Comparison of ENCODE assay signal across 2 cellular contexts in the genomic region with DNA sequence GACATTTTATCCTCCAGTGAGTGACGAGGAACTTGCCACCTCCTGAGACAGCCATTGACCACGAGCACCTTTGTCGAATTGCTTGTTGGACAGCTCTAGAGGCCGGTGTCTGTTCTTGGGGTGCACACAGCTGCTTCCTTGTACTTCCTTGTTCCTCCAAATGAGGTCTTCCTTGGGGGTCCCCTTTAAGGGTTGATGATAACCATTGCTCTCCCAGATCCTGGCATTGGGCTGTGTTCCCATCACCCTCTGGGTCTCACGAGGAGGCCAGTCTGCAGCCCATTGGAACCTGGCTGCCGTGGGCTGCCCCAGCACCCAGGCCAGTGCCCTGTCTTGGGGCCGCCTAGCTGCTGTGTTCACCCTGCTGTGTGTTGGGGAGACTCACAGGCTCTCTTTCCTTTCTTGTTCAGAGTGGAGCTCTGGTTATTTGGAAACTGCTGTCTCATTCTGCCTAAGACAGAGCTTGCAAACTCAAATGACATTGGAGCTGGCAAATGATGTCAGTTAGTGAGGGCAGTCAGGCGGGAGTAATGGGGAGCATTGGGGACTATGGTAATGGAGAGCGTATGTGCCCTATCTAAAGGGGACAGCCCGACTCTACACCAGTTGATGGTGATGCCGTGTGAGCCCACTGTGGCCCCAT.
TF ChIP-seq lines count a peak whose summit lies in the region.

No MANE protein-coding gene starts in this region.

TF ChIP-seq in HEK293, 187 proteins besides CTCF, POLR2A, EP300 and RAD21:
- no peak for TF ChIP-seq FEZF1 (tag by site-specific recombination; IDR thresholded peaks at IDR 0.05)
- TF ChIP-seq, protein P1, sequence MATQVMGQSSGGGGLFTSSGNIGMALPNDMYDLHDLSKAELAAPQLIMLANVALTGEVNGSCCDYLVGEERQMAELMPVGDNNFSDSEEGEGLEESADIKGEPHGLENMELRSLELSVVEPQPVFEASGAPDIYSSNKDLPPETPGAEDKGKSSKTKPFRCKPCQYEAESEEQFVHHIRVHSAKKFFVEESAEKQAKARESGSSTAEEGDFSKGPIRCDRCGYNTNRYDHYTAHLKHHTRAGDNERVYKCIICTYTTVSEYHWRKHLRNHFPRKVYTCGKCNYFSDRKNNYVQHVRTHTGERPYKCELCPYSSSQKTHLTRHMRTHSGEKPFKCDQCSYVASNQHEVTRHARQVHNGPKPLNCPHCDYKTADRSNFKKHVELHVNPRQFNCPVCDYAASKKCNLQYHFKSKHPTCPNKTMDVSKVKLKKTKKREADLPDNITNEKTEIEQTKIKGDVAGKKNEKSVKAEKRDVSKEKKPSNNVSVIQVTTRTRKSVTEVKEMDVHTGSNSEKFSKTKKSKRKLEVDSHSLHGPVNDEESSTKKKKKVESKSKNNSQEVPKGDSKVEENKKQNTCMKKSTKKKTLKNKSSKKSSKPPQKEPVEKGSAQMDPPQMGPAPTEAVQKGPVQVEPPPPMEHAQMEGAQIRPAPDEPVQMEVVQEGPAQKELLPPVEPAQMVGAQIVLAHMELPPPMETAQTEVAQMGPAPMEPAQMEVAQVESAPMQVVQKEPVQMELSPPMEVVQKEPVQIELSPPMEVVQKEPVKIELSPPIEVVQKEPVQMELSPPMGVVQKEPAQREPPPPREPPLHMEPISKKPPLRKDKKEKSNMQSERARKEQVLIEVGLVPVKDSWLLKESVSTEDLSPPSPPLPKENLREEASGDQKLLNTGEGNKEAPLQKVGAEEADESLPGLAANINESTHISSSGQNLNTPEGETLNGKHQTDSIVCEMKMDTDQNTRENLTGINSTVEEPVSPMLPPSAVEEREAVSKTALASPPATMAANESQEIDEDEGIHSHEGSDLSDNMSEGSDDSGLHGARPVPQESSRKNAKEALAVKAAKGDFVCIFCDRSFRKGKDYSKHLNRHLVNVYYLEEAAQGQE (tag by site-specific recombination; IDR thresholded peaks at IDR 0.05), result peak; percentile 36; the same call in 1 of the 2 replicates
- TF ChIP-seq ZNF223 (tag by site-specific recombination; IDR thresholded peaks at IDR 0.05), result no peak

TF ChIP-seq in K562, 482 proteins besides CTCF, POLR2A, EP300 and RAD21:
- TF ChIP-seq, protein P2, sequence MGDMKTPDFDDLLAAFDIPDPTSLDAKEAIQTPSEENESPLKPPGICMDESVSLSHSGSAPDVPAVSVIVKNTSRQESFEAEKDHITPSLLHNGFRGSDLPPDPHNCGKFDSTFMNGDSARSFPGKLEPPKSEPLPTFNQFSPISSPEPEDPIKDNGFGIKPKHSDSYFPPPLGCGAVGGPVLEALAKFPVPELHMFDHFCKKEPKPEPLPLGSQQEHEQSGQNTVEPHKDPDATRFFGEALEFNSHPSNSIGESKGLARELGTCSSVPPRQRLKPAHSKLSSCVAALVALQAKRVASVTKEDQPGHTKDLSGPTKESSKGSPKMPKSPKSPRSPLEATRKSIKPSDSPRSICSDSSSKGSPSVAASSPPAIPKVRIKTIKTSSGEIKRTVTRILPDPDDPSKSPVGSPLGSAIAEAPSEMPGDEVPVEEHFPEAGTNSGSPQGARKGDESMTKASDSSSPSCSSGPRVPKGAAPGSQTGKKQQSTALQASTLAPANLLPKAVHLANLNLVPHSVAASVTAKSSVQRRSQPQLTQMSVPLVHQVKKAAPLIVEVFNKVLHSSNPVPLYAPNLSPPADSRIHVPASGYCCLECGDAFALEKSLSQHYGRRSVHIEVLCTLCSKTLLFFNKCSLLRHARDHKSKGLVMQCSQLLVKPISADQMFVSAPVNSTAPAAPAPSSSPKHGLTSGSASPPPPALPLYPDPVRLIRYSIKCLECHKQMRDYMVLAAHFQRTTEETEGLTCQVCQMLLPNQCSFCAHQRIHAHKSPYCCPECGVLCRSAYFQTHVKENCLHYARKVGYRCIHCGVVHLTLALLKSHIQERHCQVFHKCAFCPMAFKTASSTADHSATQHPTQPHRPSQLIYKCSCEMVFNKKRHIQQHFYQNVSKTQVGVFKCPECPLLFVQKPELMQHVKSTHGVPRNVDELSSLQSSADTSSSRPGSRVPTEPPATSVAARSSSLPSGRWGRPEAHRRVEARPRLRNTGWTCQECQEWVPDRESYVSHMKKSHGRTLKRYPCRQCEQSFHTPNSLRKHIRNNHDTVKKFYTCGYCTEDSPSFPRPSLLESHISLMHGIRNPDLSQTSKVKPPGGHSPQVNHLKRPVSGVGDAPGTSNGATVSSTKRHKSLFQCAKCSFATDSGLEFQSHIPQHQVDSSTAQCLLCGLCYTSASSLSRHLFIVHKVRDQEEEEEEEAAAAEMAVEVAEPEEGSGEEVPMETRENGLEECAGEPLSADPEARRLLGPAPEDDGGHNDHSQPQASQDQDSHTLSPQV (IDR thresholded peaks at IDR 0.05), result 0 out of 2 replicates have a peak, but pooled peaks have one; percentile 24
- TF ChIP-seq BMI1 (IDR thresholded peaks at IDR 0.05; ENCODE audit: low read length) (no peak), NFIC (IDR thresholded peaks at IDR 0.05) (no peak), ZNF584 (CRISPR knock-in tag; IDR thresholded peaks at IDR 0.05; ENCODE audit: low read depth) (peak; percentile 45; the same call in 1 of the 2 replicates), ZNF212 (CRISPR knock-in tag; IDR thresholded peaks at IDR 0.05) (no peak), POLR3A (IDR thresholded peaks at IDR 0.05; ENCODE audit: borderline replicate concordance, extremely low read depth, insufficient read depth, insufficient read length) (no peak), ZNF707 (CRISPR knock-in tag; conservative IDR thresholded peaks at IDR 0.05) (no peak), SOX6 (IDR thresholded peaks at IDR 0.05) (no peak), HNRNPL (IDR thresholded peaks at IDR 0.05; ENCODE audit: low read depth, low read length) (no peak), GABPB2 (CRISPR knock-in tag; conservative IDR thresholded peaks at IDR 0.05) (no peak), ZNF830 (CRISPR knock-in tag; IDR thresholded peaks at IDR 0.05) (no peak), CHD1 (IDR thresholded peaks at IDR 0.05; ENCODE audit: low read length) (no peak), ATF1 (CRISPR knock-in tag; IDR thresholded peaks at IDR 0.05) (no peak), ATF1 (tag; IDR thresholded peaks at IDR 0.05) (peak; percentile 13; the same call in 1 of the 2 replicates), C11orf30 (IDR thresholded peaks at IDR 0.05; ENCODE audit: low read depth) (peak; percentile 84), ZNF316 (IDR thresholded peaks at IDR 0.05) (peak; percentile 65), TEAD1 (CRISPR knock-in tag; IDR thresholded peaks at IDR 0.05) (no peak), MAFK (IDR thresholded peaks at IDR 0.05; ENCODE audit: low read length) (peak; percentile 60; the same call in 1 of the 2 replicates), TRIM24 (IDR thresholded peaks at IDR 0.05) (no peak), RBM17 (IDR thresholded peaks at IDR 0.05; ENCODE audit: borderline replicate concordance, low read depth, low read length) (no peak), MAFF (IDR thresholded peaks at IDR 0.05; ENCODE audit: low read length) (peak; percentile 49; the same call in 1 of the 2 replicates), CSDE1 (IDR thresholded peaks at IDR 0.05) (no peak), KLF6 (CRISPR knock-in tag; IDR thresholded peaks at IDR 0.05; ENCODE audit: borderline replicate concordance) (no peak), E2F3 (CRISPR knock-in tag; IDR thresholded peaks at IDR 0.05) (0 out of 2 replicates have a peak, but pooled peaks have one; percentile 52), NFE2L1 (tag; IDR thresholded peaks at IDR 0.05; ENCODE audit: borderline replicate concordance, low read depth) (peak; percentile 32; the same call in 1 of the 2 replicates), MAFG (tag; conservative IDR thresholded peaks at IDR 0.05) (peak; percentile 81), STAG1 (CRISPR knock-in tag; IDR thresholded peaks at IDR 0.05; ENCODE audit: borderline replicate concordance) (no peak), NFE2 (IDR thresholded peaks at IDR 0.05; ENCODE audit: low read depth) (peak; percentile 89), ATF7 (IDR thresholded peaks at IDR 0.05) (peak; percentile 69)
- TF ChIP-seq, protein P3, sequence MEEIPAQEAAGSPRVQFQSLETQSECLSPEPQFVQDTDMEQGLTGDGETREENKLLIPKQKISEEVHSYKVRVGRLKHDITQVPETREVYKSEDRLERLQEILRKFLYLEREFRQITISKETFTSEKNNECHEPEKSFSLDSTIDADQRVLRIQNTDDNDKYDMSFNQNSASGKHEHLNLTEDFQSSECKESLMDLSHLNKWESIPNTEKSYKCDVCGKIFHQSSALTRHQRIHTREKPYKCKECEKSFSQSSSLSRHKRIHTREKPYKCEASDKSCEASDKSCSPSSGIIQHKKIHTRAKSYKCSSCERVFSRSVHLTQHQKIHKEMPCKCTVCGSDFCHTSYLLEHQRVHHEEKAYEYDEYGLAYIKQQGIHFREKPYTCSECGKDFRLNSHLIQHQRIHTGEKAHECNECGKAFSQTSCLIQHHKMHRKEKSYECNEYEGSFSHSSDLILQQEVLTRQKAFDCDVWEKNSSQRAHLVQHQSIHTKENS (CRISPR knock-in tag; IDR thresholded peaks at IDR 0.05), result no peak
- TF ChIP-seq, protein P4, sequence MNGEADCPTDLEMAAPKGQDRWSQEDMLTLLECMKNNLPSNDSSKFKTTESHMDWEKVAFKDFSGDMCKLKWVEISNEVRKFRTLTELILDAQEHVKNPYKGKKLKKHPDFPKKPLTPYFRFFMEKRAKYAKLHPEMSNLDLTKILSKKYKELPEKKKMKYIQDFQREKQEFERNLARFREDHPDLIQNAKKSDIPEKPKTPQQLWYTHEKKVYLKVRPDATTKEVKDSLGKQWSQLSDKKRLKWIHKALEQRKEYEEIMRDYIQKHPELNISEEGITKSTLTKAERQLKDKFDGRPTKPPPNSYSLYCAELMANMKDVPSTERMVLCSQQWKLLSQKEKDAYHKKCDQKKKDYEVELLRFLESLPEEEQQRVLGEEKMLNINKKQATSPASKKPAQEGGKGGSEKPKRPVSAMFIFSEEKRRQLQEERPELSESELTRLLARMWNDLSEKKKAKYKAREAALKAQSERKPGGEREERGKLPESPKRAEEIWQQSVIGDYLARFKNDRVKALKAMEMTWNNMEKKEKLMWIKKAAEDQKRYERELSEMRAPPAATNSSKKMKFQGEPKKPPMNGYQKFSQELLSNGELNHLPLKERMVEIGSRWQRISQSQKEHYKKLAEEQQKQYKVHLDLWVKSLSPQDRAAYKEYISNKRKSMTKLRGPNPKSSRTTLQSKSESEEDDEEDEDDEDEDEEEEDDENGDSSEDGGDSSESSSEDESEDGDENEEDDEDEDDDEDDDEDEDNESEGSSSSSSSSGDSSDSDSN (IDR thresholded peaks at IDR 0.05; ENCODE audit: borderline replicate concordance in 1 of 2, low read depth in 2 of 2, low read length in 2 of 2), result peak in 1 of 2 experiments; percentile 68; a peak in 1 of 4 replicates
- TF ChIP-seq, protein P5, sequence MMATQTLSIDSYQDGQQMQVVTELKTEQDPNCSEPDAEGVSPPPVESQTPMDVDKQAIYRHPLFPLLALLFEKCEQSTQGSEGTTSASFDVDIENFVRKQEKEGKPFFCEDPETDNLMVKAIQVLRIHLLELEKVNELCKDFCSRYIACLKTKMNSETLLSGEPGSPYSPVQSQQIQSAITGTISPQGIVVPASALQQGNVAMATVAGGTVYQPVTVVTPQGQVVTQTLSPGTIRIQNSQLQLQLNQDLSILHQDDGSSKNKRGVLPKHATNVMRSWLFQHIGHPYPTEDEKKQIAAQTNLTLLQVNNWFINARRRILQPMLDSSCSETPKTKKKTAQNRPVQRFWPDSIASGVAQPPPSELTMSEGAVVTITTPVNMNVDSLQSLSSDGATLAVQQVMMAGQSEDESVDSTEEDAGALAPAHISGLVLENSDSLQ (IDR thresholded peaks at IDR 0.05), result peak; percentile 65
- TF ChIP-seq, protein P6, sequence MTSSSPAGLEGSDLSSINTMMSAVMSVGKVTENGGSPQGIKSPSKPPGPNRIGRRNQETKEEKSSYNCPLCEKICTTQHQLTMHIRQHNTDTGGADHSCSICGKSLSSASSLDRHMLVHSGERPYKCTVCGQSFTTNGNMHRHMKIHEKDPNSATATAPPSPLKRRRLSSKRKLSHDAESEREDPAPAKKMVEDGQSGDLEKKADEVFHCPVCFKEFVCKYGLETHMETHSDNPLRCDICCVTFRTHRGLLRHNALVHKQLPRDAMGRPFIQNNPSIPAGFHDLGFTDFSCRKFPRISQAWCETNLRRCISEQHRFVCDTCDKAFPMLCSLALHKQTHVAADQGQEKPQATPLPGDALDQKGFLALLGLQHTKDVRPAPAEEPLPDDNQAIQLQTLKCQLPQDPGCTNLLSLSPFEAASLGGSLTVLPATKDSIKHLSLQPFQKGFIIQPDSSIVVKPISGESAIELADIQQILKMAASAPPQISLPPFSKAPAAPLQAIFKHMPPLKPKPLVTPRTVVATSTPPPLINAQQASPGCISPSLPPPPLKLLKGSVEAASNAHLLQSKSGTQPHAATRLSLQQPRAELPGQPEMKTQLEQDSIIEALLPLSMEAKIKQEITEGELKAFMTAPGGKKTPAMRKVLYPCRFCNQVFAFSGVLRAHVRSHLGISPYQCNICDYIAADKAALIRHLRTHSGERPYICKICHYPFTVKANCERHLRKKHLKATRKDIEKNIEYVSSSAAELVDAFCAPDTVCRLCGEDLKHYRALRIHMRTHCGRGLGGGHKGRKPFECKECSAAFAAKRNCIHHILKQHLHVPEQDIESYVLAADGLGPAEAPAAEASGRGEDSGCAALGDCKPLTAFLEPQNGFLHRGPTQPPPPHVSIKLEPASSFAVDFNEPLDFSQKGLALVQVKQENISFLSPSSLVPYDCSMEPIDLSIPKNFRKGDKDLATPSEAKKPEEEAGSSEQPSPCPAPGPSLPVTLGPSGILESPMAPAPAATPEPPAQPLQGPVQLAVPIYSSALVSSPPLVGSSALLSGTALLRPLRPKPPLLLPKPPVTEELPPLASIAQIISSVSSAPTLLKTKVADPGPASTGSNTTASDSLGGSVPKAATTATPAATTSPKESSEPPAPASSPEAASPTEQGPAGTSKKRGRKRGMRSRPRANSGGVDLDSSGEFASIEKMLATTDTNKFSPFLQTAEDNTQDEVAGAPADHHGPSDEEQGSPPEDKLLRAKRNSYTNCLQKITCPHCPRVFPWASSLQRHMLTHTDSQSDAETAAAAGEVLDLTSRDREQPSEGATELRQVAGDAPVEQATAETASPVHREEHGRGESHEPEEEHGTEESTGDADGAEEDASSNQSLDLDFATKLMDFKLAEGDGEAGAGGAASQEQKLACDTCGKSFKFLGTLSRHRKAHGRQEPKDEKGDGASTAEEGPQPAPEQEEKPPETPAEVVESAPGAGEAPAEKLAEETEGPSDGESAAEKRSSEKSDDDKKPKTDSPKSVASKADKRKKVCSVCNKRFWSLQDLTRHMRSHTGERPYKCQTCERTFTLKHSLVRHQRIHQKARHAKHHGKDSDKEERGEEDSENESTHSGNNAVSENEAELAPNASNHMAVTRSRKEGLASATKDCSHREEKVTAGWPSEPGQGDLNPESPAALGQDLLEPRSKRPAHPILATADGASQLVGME (CRISPR knock-in tag; IDR thresholded peaks at IDR 0.05), result 0 out of 2 replicates have a peak, but pooled peaks have one; percentile 38
